1 cellular context compared by ENCODE assay signal in the genomic region with DNA sequence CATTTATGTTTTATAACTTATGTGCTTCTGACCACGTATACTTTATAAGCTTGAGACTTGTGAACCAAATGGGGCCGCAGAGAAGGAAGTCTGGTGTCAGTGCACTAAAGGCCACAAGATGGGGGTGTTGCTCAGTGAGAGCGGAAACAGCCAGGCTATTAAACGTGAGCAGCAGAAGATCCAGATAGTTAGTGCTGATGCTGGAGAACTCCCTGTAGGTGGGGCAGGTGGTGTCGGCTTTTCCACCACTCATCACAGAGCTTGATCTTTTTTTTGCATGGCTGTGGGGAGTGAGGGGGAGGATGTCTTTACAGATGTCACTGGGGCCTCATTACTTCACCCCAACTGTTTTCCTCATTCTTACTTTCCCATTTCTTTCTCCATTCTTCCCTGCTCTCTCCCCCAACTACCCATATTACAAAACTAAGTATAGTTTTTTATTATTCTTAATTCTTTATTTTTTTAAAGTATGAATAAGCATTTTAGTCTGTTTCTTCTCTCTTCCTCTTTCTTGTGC.
TF ChIP-seq lines count a peak whose summit lies in the region.

No MANE protein-coding gene starts in this region.

TF ChIP-seq in endothelial cell of umbilical vein, 7 proteins besides CTCF, POLR2A, EP300 and RAD21:
- TF ChIP-seq EZH2 (IDR thresholded peaks at IDR 0.05; ENCODE audit: borderline replicate concordance, low read depth, low read length, severe bottlenecking) (no peak), MYC (IDR thresholded peaks at IDR 0.05; ENCODE audit: low read depth, low read length) (no peak), FOS (IDR thresholded peaks at IDR 0.05; ENCODE audit: borderline replicate concordance, insufficient read depth, low read length) (no peak), GATA2 (IDR thresholded peaks at IDR 0.05; ENCODE audit: insufficient read depth, insufficient read length, low read depth, low read length) (no peak), POLR2AphosphoS5 (IDR thresholded peaks at IDR 0.05; ENCODE audit: insufficient read depth, low read depth, low read length) (no peak), JUN (IDR thresholded peaks at IDR 0.05; ENCODE audit: borderline replicate concordance, insufficient read depth, insufficient read length, low read depth) (no peak)
- TF ChIP-seq, protein P1, sequence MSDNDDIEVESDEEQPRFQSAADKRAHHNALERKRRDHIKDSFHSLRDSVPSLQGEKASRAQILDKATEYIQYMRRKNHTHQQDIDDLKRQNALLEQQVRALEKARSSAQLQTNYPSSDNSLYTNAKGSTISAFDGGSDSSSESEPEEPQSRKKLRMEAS (IDR thresholded peaks at IDR 0.05; ENCODE audit: insufficient read depth, insufficient read length) = no peak
